In the genomic region with DNA sequence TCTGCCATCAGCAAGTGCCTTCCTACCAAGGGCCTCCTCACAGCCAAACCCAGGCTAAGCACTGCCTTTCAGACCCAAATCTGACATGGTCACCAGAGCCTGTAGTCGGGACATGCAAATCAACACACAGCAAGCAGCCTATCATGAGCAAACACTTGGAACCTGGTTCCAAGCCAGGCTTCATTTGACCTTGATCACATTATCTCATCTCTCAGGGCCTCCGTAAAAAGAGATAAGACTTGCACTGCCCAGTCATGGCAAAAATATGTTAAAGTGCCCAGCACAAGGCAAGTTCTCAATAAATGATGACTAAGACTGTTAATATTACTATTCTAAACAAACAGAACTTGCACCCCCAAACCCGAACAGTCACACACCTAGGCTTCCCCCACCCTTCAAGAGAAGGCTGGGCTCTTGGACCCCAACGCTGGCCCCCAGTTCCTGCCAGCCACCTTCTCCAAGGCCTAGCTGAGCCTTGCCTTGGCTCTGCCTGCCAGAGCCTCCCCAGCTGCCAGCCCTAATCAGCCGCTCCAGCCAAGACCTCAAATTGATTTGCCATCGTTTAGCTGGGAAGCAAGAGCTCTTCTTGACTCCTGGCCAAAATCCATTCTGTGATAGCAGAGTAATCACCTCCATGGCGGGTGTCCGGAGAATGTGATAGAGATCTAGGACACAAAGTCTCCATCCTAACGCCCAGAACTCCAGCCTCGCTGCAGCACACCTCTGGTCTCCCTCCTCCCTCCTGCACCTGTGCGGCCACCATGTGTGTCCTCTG, we compare ENCODE assay signal across 1 cellular context.
TF ChIP-seq lines count a peak whose summit lies in the region.

No MANE protein-coding gene starts in this region.

TF ChIP-seq in A549, 52 proteins besides CTCF, POLR2A, EP300 and RAD21 (continued from another document):
- TF ChIP-seq, protein P1, sequence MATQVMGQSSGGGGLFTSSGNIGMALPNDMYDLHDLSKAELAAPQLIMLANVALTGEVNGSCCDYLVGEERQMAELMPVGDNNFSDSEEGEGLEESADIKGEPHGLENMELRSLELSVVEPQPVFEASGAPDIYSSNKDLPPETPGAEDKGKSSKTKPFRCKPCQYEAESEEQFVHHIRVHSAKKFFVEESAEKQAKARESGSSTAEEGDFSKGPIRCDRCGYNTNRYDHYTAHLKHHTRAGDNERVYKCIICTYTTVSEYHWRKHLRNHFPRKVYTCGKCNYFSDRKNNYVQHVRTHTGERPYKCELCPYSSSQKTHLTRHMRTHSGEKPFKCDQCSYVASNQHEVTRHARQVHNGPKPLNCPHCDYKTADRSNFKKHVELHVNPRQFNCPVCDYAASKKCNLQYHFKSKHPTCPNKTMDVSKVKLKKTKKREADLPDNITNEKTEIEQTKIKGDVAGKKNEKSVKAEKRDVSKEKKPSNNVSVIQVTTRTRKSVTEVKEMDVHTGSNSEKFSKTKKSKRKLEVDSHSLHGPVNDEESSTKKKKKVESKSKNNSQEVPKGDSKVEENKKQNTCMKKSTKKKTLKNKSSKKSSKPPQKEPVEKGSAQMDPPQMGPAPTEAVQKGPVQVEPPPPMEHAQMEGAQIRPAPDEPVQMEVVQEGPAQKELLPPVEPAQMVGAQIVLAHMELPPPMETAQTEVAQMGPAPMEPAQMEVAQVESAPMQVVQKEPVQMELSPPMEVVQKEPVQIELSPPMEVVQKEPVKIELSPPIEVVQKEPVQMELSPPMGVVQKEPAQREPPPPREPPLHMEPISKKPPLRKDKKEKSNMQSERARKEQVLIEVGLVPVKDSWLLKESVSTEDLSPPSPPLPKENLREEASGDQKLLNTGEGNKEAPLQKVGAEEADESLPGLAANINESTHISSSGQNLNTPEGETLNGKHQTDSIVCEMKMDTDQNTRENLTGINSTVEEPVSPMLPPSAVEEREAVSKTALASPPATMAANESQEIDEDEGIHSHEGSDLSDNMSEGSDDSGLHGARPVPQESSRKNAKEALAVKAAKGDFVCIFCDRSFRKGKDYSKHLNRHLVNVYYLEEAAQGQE (IDR thresholded peaks at IDR 0.05): no peak
- TF ChIP-seq, protein P2, sequence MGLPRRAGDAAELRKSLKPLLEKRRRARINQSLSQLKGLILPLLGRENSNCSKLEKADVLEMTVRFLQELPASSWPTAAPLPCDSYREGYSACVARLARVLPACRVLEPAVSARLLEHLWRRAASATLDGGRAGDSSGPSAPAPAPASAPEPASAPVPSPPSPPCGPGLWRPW (IDR thresholded peaks at IDR 0.05): no peak
- no peak for TF ChIP-seq CEBPB (IDR thresholded peaks at IDR 0.05)
- peak; percentile 72 for TF ChIP-seq JUNB (IDR thresholded peaks at IDR 0.05)
- no peak for TF ChIP-seq HEYL (CRISPR knock-in tag; IDR thresholded peaks at IDR 0.05)
- no peak for TF ChIP-seq FOXS1 (CRISPR knock-in tag; IDR thresholded peaks at IDR 0.05)
- TF ChIP-seq MAFK (IDR thresholded peaks at IDR 0.05; ENCODE audit: partially characterized antibody): peak; percentile 90
- peak; percentile 89 for TF ChIP-seq GATA3 (IDR thresholded peaks at IDR 0.05; ENCODE audit: borderline replicate concordance)
- TF ChIP-seq JUN (IDR thresholded peaks at IDR 0.05): 0 out of 5 replicates have a peak, but pooled peaks of 1 of the 2 experiments have one; percentile 17
- TF ChIP-seq, protein P3, sequence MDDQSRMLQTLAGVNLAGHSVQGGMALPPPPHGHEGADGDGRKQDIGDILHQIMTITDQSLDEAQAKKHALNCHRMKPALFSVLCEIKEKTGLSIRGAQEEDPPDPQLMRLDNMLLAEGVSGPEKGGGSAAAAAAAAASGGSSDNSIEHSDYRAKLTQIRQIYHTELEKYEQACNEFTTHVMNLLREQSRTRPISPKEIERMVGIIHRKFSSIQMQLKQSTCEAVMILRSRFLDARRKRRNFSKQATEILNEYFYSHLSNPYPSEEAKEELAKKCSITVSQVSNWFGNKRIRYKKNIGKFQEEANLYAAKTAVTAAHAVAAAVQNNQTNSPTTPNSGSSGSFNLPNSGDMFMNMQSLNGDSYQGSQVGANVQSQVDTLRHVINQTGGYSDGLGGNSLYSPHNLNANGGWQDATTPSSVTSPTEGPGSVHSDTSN (IDR thresholded peaks at IDR 0.05): no peak
- TF ChIP-seq TP53 (CRISPR knock-in tag; IDR thresholded peaks at IDR 0.05): no peak
- peak; percentile 59; the same call in 1 of the 2 replicates for TF ChIP-seq FOSL2 (IDR thresholded peaks at IDR 0.05)
- TF ChIP-seq FOSL2 (CRISPR knock-in tag; IDR thresholded peaks at IDR 0.05): peak; percentile 72
- TF ChIP-seq BHLHE40 (IDR thresholded peaks at IDR 0.05; ENCODE audit: low read depth, low read length): no peak
- TF ChIP-seq, protein P4, sequence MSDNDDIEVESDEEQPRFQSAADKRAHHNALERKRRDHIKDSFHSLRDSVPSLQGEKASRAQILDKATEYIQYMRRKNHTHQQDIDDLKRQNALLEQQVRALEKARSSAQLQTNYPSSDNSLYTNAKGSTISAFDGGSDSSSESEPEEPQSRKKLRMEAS (IDR thresholded peaks at IDR 0.05): peak; percentile 66
- TF ChIP-seq NR3C1 (IDR thresholded peaks at IDR 0.05): no peak
